In genomic region chr11:3109434-3109833, GRCh38 we compare ENCODE assay signal across 11 cellular contexts.
"Had no signal": no experiment of that assay in that cellular context is flagged by ENCODE, and none has a peak within 500 bp of the region (broad histone marks: within the 10 kb centered on the region; RNA-seq: fewer than 3 reads in every experiment).

No MANE protein-coding gene starts in this region.

- H3K27me3 Mint-ChIP-seq: naive thymus-derived CD8-positive, alpha-beta T cell; stimulated activated naive CD8-positive, alpha-beta T cell treated with anti-CD3 and anti-CD28 coated beads, Interleukin-15, Interleukin-2, amounts not matched to agents 100 ng/mL and 50 ng/mL, for 24 hours had no signal

- H3K4me3 ChIP-seq: dorsolateral prefrontal cortex, gastrocnemius medialis, heart left ventricle, upper lobe of left lung had no signal

- H3K4me3 Mint-ChIP-seq: activated T-helper 1 cell treated with anti-CD3 and anti-CD28 coated beads, Interleukin-12 subunit alpha, Interleukin-12 subunit beta, Interleukin-2, Interleukin-4 antibody, amounts not matched to agents 30 ng/mL and 10 ng/mL and 1 ng/mL, durations not matched to agents 14 hours and 24 hours and 36 hours; endodermal cell; memory B cell; naive thymus-derived CD8-positive, alpha-beta T cell; stimulated activated naive CD8-positive, alpha-beta T cell treated with anti-CD3 and anti-CD28 coated beads, Interleukin-15, Interleukin-2, amounts not matched to agents 100 ng/mL and 50 ng/mL, for 24 hours had no signal

- H3K9me3 ChIP-seq: gastrocnemius medialis, upper lobe of left lung had no signal

- H3K4me1 Mint-ChIP-seq: endodermal cell, memory B cell had no signal

- H3K27ac ChIP-seq: dorsolateral prefrontal cortex, gastrocnemius medialis, heart left ventricle, upper lobe of left lung had no signal

- H3K4me1 ChIP-seq: gastrocnemius medialis had no signal

- DNase-seq: occipital lobe had no signal

- H3K27ac Mint-ChIP-seq: activated T-helper 1 cell treated with anti-CD3 and anti-CD28 coated beads, Interleukin-12 subunit alpha, Interleukin-12 subunit beta, Interleukin-2, Interleukin-4 antibody, amounts not matched to agents 30 ng/mL and 10 ng/mL and 1 ng/mL, durations not matched to agents 14 hours and 24 hours and 36 hours; endodermal cell; memory B cell; naive thymus-derived CD8-positive, alpha-beta T cell; progenitor cell of endocrine pancreas; stimulated activated naive CD8-positive, alpha-beta T cell treated with anti-CD3 and anti-CD28 coated beads, Interleukin-15, Interleukin-2, amounts not matched to agents 100 ng/mL and 50 ng/mL, for 24 hours had no signal

- H3K27me3 ChIP-seq: dorsolateral prefrontal cortex, gastrocnemius medialis, heart left ventricle, upper lobe of left lung had no signal
